9 cellular contexts compared by ENCODE assay signal in genomic region chr18:63155910-63156773, GRCh38.
A peak's percentile ranks its signal among the peaks of the same experiment; 100 is the strongest.
DNase-seq lines count a peak whose midpoint lies in the region; ATAC-seq, FAIRE-seq and TF ChIP-seq lines count a peak whose summit lies in the region.
"Had no signal": no experiment of that assay in that cellular context is flagged by ENCODE, and none has a peak within 500 bp of the region (broad histone marks: within the 10 kb centered on the region; RNA-seq: fewer than 3 reads in every experiment).

No MANE protein-coding gene starts in this region.

- 40% methylated on average over 12 of the region's 14 CpGs for WGBS in A549 (ENCODE audit: missing lambda C conversion rate)

- H3K4me3 Mint-ChIP-seq in activated T-helper 1 cell treated with anti-CD3 and anti-CD28 coated beads, Interleukin-12 subunit alpha, Interleukin-12 subunit beta, Interleukin-2, Interleukin-4 antibody, amounts not matched to agents 30 ng/mL and 10 ng/mL and 1 ng/mL, durations not matched to agents 14 hours and 24 hours and 36 hours = peak overlapping the region; percentile 83

- POLR2A ChIA-PET in A549 (lab: Yijun Ruan, JAX) = no interaction called here

- intact Hi-C loops in activated T-helper 1 cell treated with anti-CD3 and anti-CD28 coated beads, Interleukin-12 subunit alpha, Interleukin-12 subunit beta, Interleukin-2, Interleukin-4 antibody, amounts not matched to agents 30 ng/mL and 10 ng/mL and 1 ng/mL, durations not matched to agents 14 hours and 24 hours and 36 hours (cut with micrococcal nuclease) = loop anchor here (1.0 to 5.0 kb wide), 9 partner anchors 18 to 649 kb away; partner anchors contain the start of gene PHLPP1

- TF ChIP-seq RAD21 in A549 (conservative IDR thresholded peaks at IDR 0.05 in 1 of 2, IDR thresholded peaks at IDR 0.05 in 1 of 2) = no peak

- DNase-seq in A549 (ENCODE audit: low read depth in 1 of 2, low spot score in 1 of 2) = no peak
- DNase-seq in GM12864 (ENCODE audit: low read depth) = no peak
- no peak for DNase-seq in activated T-helper 1 cell treated with anti-CD3 and anti-CD28 coated beads, Interleukin-12 subunit alpha, Interleukin-12 subunit beta, Interleukin-2, Interleukin-4 antibody, amounts not matched to agents 30 ng/mL and 10 ng/mL and 1 ng/mL, durations not matched to agents 14 hours and 24 hours and 36 hours (ENCODE audit: low spot score)
- no peak for DNase-seq in cerebellum (ENCODE audit: low spot score)

- no peaks in the 10 kb centered on the region for H3K36me3 ChIP-seq in muscle layer of duodenum (ENCODE audit: control insufficient read depth in 1 of 2, insufficient read depth in 2 of 2, low read length in 2 of 2)

- H3K36me3 Mint-ChIP-seq in activated T-helper 1 cell treated with anti-CD3 and anti-CD28 coated beads, Interleukin-12 subunit alpha, Interleukin-12 subunit beta, Interleukin-2, Interleukin-4 antibody, amounts not matched to agents 30 ng/mL and 10 ng/mL and 1 ng/mL, durations not matched to agents 14 hours and 24 hours and 36 hours (ENCODE audit: low read depth) = peaks cover 13% of the 10 kb centered on the region

- no peaks in the 10 kb centered on the region for H3K27me3 ChIP-seq in muscle layer of duodenum (ENCODE audit: low read depth, low read length)

- peak overlapping the region; percentile 79 for H3K4me2 ChIP-seq in A549

- no peak for FAIRE-seq in A549 (lab: Jason Lieb, UNC)
- FAIRE-seq: RCC 7860 had no signal

- ATAC-seq in A549 (no peak), GM21515 (IDR thresholded peaks at IDR 0.05; ENCODE audit: unreplicated experiment) (no peak), HG02973 (IDR thresholded peaks at IDR 0.05; ENCODE audit: unreplicated experiment) (no peak), GM18498 (IDR thresholded peaks at IDR 0.05; ENCODE audit: unreplicated experiment) (no peak)

- H3K9me3 Mint-ChIP-seq in activated T-helper 1 cell treated with anti-CD3 and anti-CD28 coated beads, Interleukin-12 subunit alpha, Interleukin-12 subunit beta, Interleukin-2, Interleukin-4 antibody, amounts not matched to agents 30 ng/mL and 10 ng/mL and 1 ng/mL, durations not matched to agents 14 hours and 24 hours and 36 hours = no peaks in the 10 kb centered on the region

- peak overlapping the region; percentile 88 for H3K27ac Mint-ChIP-seq in activated T-helper 1 cell treated with anti-CD3 and anti-CD28 coated beads, Interleukin-12 subunit alpha, Interleukin-12 subunit beta, Interleukin-2, Interleukin-4 antibody, amounts not matched to agents 30 ng/mL and 10 ng/mL and 1 ng/mL, durations not matched to agents 14 hours and 24 hours and 36 hours

- TF ChIP-seq EP300 in A549 (IDR thresholded peaks at IDR 0.05) = no peak

- H3K9me3 ChIP-seq in A549 (no peaks in the 10 kb centered on the region), muscle layer of duodenum (ENCODE audit: control insufficient read depth in 1 of 2, low read length in 2 of 2) (no peaks in the 10 kb centered on the region)

- CTCF ChIA-PET in A549 (lab: Yijun Ruan, JAX) = interaction anchor here (0.7 to 2.1 kb wide), 9 partner anchors 14 to 570 kb away, joined by 3 to 8 read pairs (median 3); no protein-coding TSS in a partner anchor

- H3K4me1 Mint-ChIP-seq in activated T-helper 1 cell treated with anti-CD3 and anti-CD28 coated beads, Interleukin-12 subunit alpha, Interleukin-12 subunit beta, Interleukin-2, Interleukin-4 antibody, amounts not matched to agents 30 ng/mL and 10 ng/mL and 1 ng/mL, durations not matched to agents 14 hours and 24 hours and 36 hours (ENCODE audit: low read depth) = peaks cover 99% of the 10 kb centered on the region

- H3K4me3 ChIP-seq in A549 (no peak overlapping the region; the same call in 2 of the 3 replicates), GM12864 (ENCODE audit: low read depth, low read length) (peak overlapping the region; percentile 44), muscle layer of duodenum (ENCODE audit: low read depth in 1 of 2, low read length in 2 of 2) (no peak overlapping the region)

- H3K27ac ChIP-seq in A549 = peak overlapping the region in 1 of 2 experiments; percentile 51; a peak in 1 of 6 replicates
- H3K27ac ChIP-seq in muscle layer of duodenum (ENCODE audit: low read length) = peak overlapping the region; percentile 23

- H3K27me3 Mint-ChIP-seq in activated T-helper 1 cell treated with anti-CD3 and anti-CD28 coated beads, Interleukin-12 subunit alpha, Interleukin-12 subunit beta, Interleukin-2, Interleukin-4 antibody, amounts not matched to agents 30 ng/mL and 10 ng/mL and 1 ng/mL, durations not matched to agents 14 hours and 24 hours and 36 hours (ENCODE audit: insufficient read depth) = no peaks in the 10 kb centered on the region

- peaks cover 4% of the 10 kb centered on the region; the same call in 1 of the 3 replicates for H3K4me1 ChIP-seq in A549
- H3K4me1 ChIP-seq in muscle layer of duodenum (ENCODE audit: control insufficient read depth in 1 of 2, insufficient read depth in 2 of 2, low read length in 2 of 2) = peaks cover 2 to 14% of the 10 kb centered on the region in 2 donors

- TF ChIP-seq CTCF in A549 (IDR thresholded peaks at IDR 0.05) (no peak), GM12864 (IDR thresholded peaks at IDR 0.05; ENCODE audit: low read depth, low read length, missing control alignments) (no peak)

- TF ChIP-seq POLR2A in A549 (IDR thresholded peaks at IDR 0.05; ENCODE audit: low read length) = no peak

TF ChIP-seq in A549, 52 proteins besides CTCF, POLR2A, EP300 and RAD21:
- no peak for TF ChIP-seq MAX (IDR thresholded peaks at IDR 0.05)
- TF ChIP-seq NFE2L2 (conservative IDR thresholded peaks at IDR 0.05; ENCODE audit: low read length) = no peak
- TF ChIP-seq CHD4 (IDR thresholded peaks at IDR 0.05; ENCODE audit: borderline replicate concordance) = no peak
- no peak for TF ChIP-seq RARB (CRISPR knock-in tag; IDR thresholded peaks at IDR 0.05)
- no peak for TF ChIP-seq ZC3H11A (IDR thresholded peaks at IDR 0.05)
- TF ChIP-seq MAFK (IDR thresholded peaks at IDR 0.05; ENCODE audit: partially characterized antibody) = no peak
- TF ChIP-seq TP53 (CRISPR knock-in tag; IDR thresholded peaks at IDR 0.05) = no peak
- no peak for TF ChIP-seq RFX5 (IDR thresholded peaks at IDR 0.05)
- no peak for TF ChIP-seq ELK1 (IDR thresholded peaks at IDR 0.05; ENCODE audit: low read depth, low read length)
- no peak for TF ChIP-seq ZNF302 (CRISPR knock-in tag; IDR thresholded peaks at IDR 0.05)
- no peak for TF ChIP-seq HES2 (IDR thresholded peaks at IDR 0.05)
- TF ChIP-seq POLR2AphosphoS2 (conservative IDR thresholded peaks at IDR 0.05; ENCODE audit: low read length) = no peak
- TF ChIP-seq HEYL (CRISPR knock-in tag; IDR thresholded peaks at IDR 0.05) = no peak
- no peak for TF ChIP-seq KDM5A (IDR thresholded peaks at IDR 0.05)
- TF ChIP-seq JUN (IDR thresholded peaks at IDR 0.05) = no peak
- no peak for TF ChIP-seq NR3C1 (IDR thresholded peaks at IDR 0.05)
- no peak for TF ChIP-seq MYC (IDR thresholded peaks at IDR 0.05; ENCODE audit: borderline replicate concordance, low read length)
